In genomic region chr19:29944415-29945012, GRCh38 we compare ENCODE assay signal across 8 cellular contexts. TPM values are rescaled to one million over a fixed set of nuclear protein-coding genes. Genes with fewer than 3 reads are reported as not detected.
DNase-seq lines count a peak whose midpoint lies in the region; ATAC-seq and TF ChIP-seq lines count a peak whose summit lies in the region.
"Had no signal": no experiment of that assay in that cellular context is flagged by ENCODE, and none has a peak within 500 bp of the region (broad histone marks: within the 10 kb centered on the region; RNA-seq: fewer than 3 reads in every experiment).

No MANE protein-coding gene starts in this region.

- peak overlapping the region; percentile 53 to 89 for H3K27ac Mint-ChIP-seq in effector memory CD8-positive, alpha-beta T cell

- no peak for TF ChIP-seq EP300 in sigmoid colon (IDR thresholded peaks at IDR 0.05)

- no peaks in the 10 kb centered on the region for H3K27me3 Mint-ChIP-seq in effector memory CD8-positive, alpha-beta T cell

- no peak overlapping the region for H2AFZ ChIP-seq in OCI-LY7 (ENCODE audit: low read length)

- H3K9me3 Mint-ChIP-seq in effector memory CD8-positive, alpha-beta T cell: no peaks in the 10 kb centered on the region

- H3K4me1 ChIP-seq in OCI-LY7 (ENCODE audit: insufficient read depth, low read length, poor library complexity, severe bottlenecking) (peaks cover 37% of the 10 kb centered on the region), sigmoid colon (peaks cover 0 to 50% (median 38%) of the 10 kb centered on the region in 4 donors)

- H3K4me3 Mint-ChIP-seq in effector memory CD8-positive, alpha-beta T cell: peak overlapping the region; percentile 87 to 94

- CTCF ChIA-PET in OCI-LY7 (lab: Charles Lee; ENCODE audit: unreplicated experiment): no interaction called here

- H3K27ac ChIP-seq in OCI-LY7 (ENCODE audit: low read depth, low read length, poor library complexity, severe bottlenecking): no peak overlapping the region
- H3K27ac ChIP-seq in sigmoid colon: peak overlapping the region in 3 of 4 donors; percentile 21 to 44 (median 39)

- peaks cover 62% of the 10 kb centered on the region for H3K79me2 ChIP-seq in OCI-LY7 (ENCODE audit: insufficient read depth, low read depth, low read length)

- no TSS peak for BruUV-seq in OCI-LY7 (replicated peaks; lab: Mats Ljungman, UMichigan)

- TF ChIP-seq POLR2A in sigmoid colon (IDR thresholded peaks at IDR 0.05): no peak

- POLR2A ChIA-PET in OCI-LY7 (lab: Charles Lee): interaction anchor here (0.7 to 2.0 kb wide), 4 partner anchors 9 to 86 kb away, joined by 3 to 7 read pairs (median 4); no protein-coding TSS in a partner anchor

- H3K4me2 ChIP-seq in OCI-LY7 (ENCODE audit: low read length): peak overlapping the region; percentile 66

- peak; percentile 4 for DNase-seq in GM19240 (ENCODE audit: insufficient read length, low spot score)
- no peak for DNase-seq in OCI-LY7 (ENCODE audit: low spot score)
- no peak for DNase-seq in effector memory CD8-positive, alpha-beta T cell
- DNase-seq in sigmoid colon: no peak
- DNase-seq in cortex of kidney (lab: John Stamatoyannopoulos, UW): no peak
- DNase-seq: NCI-H446 treated with DMSO at 0.1 percent for 48 hours had no signal

- H3K9me2 ChIP-seq in OCI-LY7 (ENCODE audit: insufficient read depth, low read length): no peaks in the 10 kb centered on the region

- peaks cover 40 to 52% of the 10 kb centered on the region in 2 donors for H3K4me1 Mint-ChIP-seq in effector memory CD8-positive, alpha-beta T cell (ENCODE audit: low read depth in 2 of 2)

- peaks cover 12% of the 10 kb centered on the region for H3K36me3 Mint-ChIP-seq in effector memory CD8-positive, alpha-beta T cell (ENCODE audit: insufficient read depth)

- peaks cover 28% of the 10 kb centered on the region for H4K20me1 ChIP-seq in OCI-LY7 (ENCODE audit: insufficient read depth, low read length)

- H3K4me3 ChIP-seq in OCI-LY7 (ENCODE audit: low read depth, low read length, poor library complexity, severe bottlenecking): peak overlapping the region; percentile 51
- no peak overlapping the region for H3K4me3 ChIP-seq in sigmoid colon

- no peak for ATAC-seq in effector memory CD8-positive, alpha-beta T cell (replicated peaks)
- no peak for ATAC-seq in GM19023 (IDR thresholded peaks at IDR 0.05; ENCODE audit: unreplicated experiment)
- no peak for ATAC-seq in HG02885 (IDR thresholded peaks at IDR 0.05; ENCODE audit: poor library complexity, unreplicated experiment)

- intact Hi-C loops in OCI-LY7 (cut with micrococcal nuclease; ENCODE audit: unreplicated experiment) (no loop called here), sigmoid colon (cut with DNase I) (loop anchor here (5.0 kb wide), 1 partner anchor 277 kb away; the partner anchor contains the start of gene PLEKHF1)

- H3K36me3 ChIP-seq in OCI-LY7 (ENCODE audit: insufficient read depth, low read length) (peaks cover 31% of the 10 kb centered on the region), sigmoid colon (no peaks in the 10 kb centered on the region)

- H3K27me3 ChIP-seq in sigmoid colon: no peaks in the 10 kb centered on the region

- TF ChIP-seq CTCF in OCI-LY7 (conservative IDR thresholded peaks at IDR 0.05; ENCODE audit: low read length): no peak
- TF ChIP-seq CTCF in sigmoid colon (IDR thresholded peaks at IDR 0.05): no peak

- H3K9me3 ChIP-seq in OCI-LY7 (ENCODE audit: low read length) (peaks cover 10% of the 10 kb centered on the region), sigmoid colon (no peaks in the 10 kb centered on the region)

- WGBS in sigmoid colon, 2 donors: 65% methylated on average over 8 of the region's 8 CpGs

RNA-seq across cellular contexts. Expression of gene URI1, which starts 2.5 kb away (rescaled TPM):
- 45.1 and 68.7 TPM in 2 replicates for total RNA-seq in OCI-LY7 (2014; rRNA removed; shearing (Covaris generic))
- total RNA-seq in OCI-LY7 (2022): 79.2 and 82.1 TPM in 2 replicates
- total RNA-seq in sigmoid colon: 10 to 100 TPM; 54.6 to 69.2 (median 60.6) TPM
- polyA plus RNA-seq in sigmoid colon: 10 to 100 TPM; 20.8 to 34.2 (median 29.1) TPM
